Comparison of ENCODE assay signal across 10 cellular contexts in the genomic region with DNA sequence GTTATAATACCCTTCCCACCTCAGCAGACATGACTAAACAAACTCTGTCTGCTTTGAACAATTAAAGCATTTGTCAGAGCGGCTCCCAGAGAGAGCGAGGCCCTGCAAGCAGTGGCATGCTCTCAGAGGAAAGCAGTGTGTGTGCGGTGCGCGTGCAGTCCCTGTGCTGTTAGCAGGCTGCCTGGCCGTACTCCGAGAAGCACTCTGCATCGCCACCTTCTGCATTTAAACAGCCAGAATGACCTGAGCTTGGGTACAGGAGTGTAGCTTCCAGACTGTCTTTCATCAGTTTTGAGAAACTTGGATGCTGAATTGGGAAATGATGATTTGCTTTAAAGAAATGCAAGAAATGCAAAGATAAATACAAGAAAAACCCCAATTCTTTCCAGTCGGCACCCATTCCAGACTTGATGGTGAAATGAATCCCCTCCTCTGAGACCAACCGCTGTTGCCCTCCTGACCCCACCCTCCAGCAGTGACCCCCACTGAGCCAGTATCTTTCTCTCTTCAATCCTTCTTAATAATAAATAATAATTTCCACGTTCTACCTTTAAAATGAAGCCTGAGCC.
DNase-seq lines count a peak whose midpoint lies in the region; ATAC-seq, FAIRE-seq and TF ChIP-seq lines count a peak whose summit lies in the region.
"Had no signal": no experiment of that assay in that cellular context is flagged by ENCODE, and none has a peak within 500 bp of the region (broad histone marks: within the 10 kb centered on the region; RNA-seq: fewer than 3 reads in every experiment).

No MANE protein-coding gene starts in this region.

- H2AFZ ChIP-seq in neuronal stem cell (ENCODE audit: low read length): peak overlapping the region; percentile 50

- no peak for FAIRE-seq in urothelium cell line (lab: Jason Lieb, UNC)

- no peak overlapping the region for H2BK5ac ChIP-seq in neuronal stem cell (ENCODE audit: low read length)

- H4K91ac ChIP-seq in neuronal stem cell (ENCODE audit: low read depth, low read length, poor library complexity): no peak overlapping the region

- H3K27me3 ChIP-seq in neuronal stem cell (ENCODE audit: control insufficient read depth in 3 of 3, insufficient read depth in 3 of 3, low read depth in 1 of 3, low read length in 3 of 3) (no peaks in the 10 kb centered on the region), spleen (replicated peaks in 1 of 7) (no peaks in the 10 kb centered on the region)

- H3K4me3 ChIP-seq in neuronal stem cell (ENCODE audit: low read length in 2 of 2) (no peak overlapping the region), spleen (no peak overlapping the region)

- peak in 8 of 14 donors; percentile 6 to 47 (median 20) for DNase-seq in C1 segment of cervical spinal cord (lab: John Stamatoyannopoulos, UW)
- peak; percentile 32 for DNase-seq in NCI-H2171 (lab: John Stamatoyannopoulos, UW)
- peak; percentile 96 for DNase-seq in fibroblast of gingiva (ENCODE audit: low read depth)
- DNase-seq in neuronal stem cell (ENCODE audit: low spot score): no peak
- no peak for DNase-seq in spleen
- DNase-seq in stimulated activated CD4-positive, alpha-beta T cell treated with anti-CD3 and anti-CD28 coated beads, Interleukin-4, amount 100 ng/mL, for 4 hours: no peak
- DNase-seq in urothelium cell line (ENCODE audit: low spot score): no peak
- DNase-seq: activated naive CD8-positive, alpha-beta T cell treated with anti-CD3 and anti-CD28 coated beads, Interleukin-2, amount 10 ng/mL, durations not matched to agents 7 days and 5 days; GF-D8 had no signal

- no peak overlapping the region for H3K9ac ChIP-seq in neuronal stem cell (ENCODE audit: low read depth, low read length, poor library complexity)

- H4K8ac ChIP-seq in neuronal stem cell (ENCODE audit: low read depth, low read length): no peak overlapping the region

- H3K36me3 ChIP-seq in neuronal stem cell (replicated peaks in 1 of 2; ENCODE audit: control insufficient read depth in 2 of 2, insufficient read depth in 2 of 2, low read length in 2 of 2): peaks cover 0 to 2% of the 10 kb centered on the region in 2 donors
- peaks cover 0 to 34% (median 0%) of the 10 kb centered on the region in 6 donors for H3K36me3 ChIP-seq in spleen

- H2BK12ac ChIP-seq in neuronal stem cell (ENCODE audit: low read length): no peak overlapping the region

- TF ChIP-seq CTCF in spleen (IDR thresholded peaks at IDR 0.05 in 8 of 11, conservative IDR thresholded peaks at IDR 0.05 in 3 of 11): no peak

- no peak overlapping the region for H3K18ac ChIP-seq in neuronal stem cell (ENCODE audit: low read length)

- no peak overlapping the region for H3K4me2 ChIP-seq in neuronal stem cell (ENCODE audit: insufficient read depth, low read length, poor library complexity, severe bottlenecking)

- no peak overlapping the region for H2BK15ac ChIP-seq in neuronal stem cell (ENCODE audit: low read length)

- H3K9me3 ChIP-seq in neuronal stem cell (replicated peaks in 1 of 2; ENCODE audit: control insufficient read depth in 2 of 2, insufficient read depth in 1 of 2, low read depth in 1 of 2, low read length in 2 of 2): peaks cover 0 to 5% of the 10 kb centered on the region in 2 donors
- H3K9me3 ChIP-seq in spleen: peaks cover 0 to 3% (median 0%) of the 10 kb centered on the region in 8 donors

- no peak for TF ChIP-seq POLR2A in spleen (IDR thresholded peaks at IDR 0.05)

- H3K27ac ChIP-seq in neuronal stem cell (replicated peaks; ENCODE audit: low read length) (no peak overlapping the region), spleen (no peak overlapping the region)

- H2AK5ac ChIP-seq in neuronal stem cell (ENCODE audit: low read depth, low read length): no peak overlapping the region

- H3K4ac ChIP-seq in neuronal stem cell (ENCODE audit: low read length): no peak overlapping the region

- no peak for ATAC-seq in HG02885 (IDR thresholded peaks at IDR 0.05; ENCODE audit: poor library complexity, unreplicated experiment)

- peaks cover 7 to 18% of the 10 kb centered on the region in 2 donors for H3K4me1 ChIP-seq in neuronal stem cell (ENCODE audit: control insufficient read depth in 2 of 2, insufficient read depth in 1 of 2, low read depth in 1 of 2, low read length in 2 of 2)
- no peaks in the 10 kb centered on the region for H3K4me1 ChIP-seq in spleen

- H2BK120ac ChIP-seq in neuronal stem cell (ENCODE audit: low read depth, low read length): no peak overlapping the region

- intact Hi-C loops in spleen (cut with DNase I; ENCODE audit: low total_unique reads): no loop called here

- H3K79me1 ChIP-seq in neuronal stem cell (ENCODE audit: low read depth, low read length): no peaks in the 10 kb centered on the region

- no peak overlapping the region for H3K23ac ChIP-seq in neuronal stem cell (ENCODE audit: low read depth, low read length, poor library complexity)

- H3K14ac ChIP-seq in neuronal stem cell (ENCODE audit: low read length): no peak overlapping the region

- WGBS in neuronal stem cell (ENCODE audit: extremely low coverage in 2 of 2, insufficient read length in 2 of 2, insufficient replicate concordance in 1 of 2), 2 donors: 100% methylated on average over 1 of the region's 11 CpGs; no CpG with 5 or more reads in 1 of the 2 donors
- WGBS in spleen, 5 donors: 93 to 97% (median 96%) methylated on average over 9 to 11 of the region's 11 CpGs

Comparison
In these comparisons a context has a peak if more than half of its experiments do, and no peak if none do; other contexts are left out.
1. DNase-seq: peak in C1 segment of cervical spinal cord (8 of 14), NCI-H2171 (single experiment) and fibroblast of gingiva (single experiment); none in neuronal stem cell (single experiment), spleen (single experiment), stimulated activated CD4-positive, alpha-beta T cell treated with anti-CD3 and anti-CD28 coated beads, Interleukin-4, amount 100 ng/mL, for 4 hours (0 of 2) and urothelium cell line (single experiment).